Comparison of ENCODE assay signal across 9 cellular contexts in the genomic region with DNA sequence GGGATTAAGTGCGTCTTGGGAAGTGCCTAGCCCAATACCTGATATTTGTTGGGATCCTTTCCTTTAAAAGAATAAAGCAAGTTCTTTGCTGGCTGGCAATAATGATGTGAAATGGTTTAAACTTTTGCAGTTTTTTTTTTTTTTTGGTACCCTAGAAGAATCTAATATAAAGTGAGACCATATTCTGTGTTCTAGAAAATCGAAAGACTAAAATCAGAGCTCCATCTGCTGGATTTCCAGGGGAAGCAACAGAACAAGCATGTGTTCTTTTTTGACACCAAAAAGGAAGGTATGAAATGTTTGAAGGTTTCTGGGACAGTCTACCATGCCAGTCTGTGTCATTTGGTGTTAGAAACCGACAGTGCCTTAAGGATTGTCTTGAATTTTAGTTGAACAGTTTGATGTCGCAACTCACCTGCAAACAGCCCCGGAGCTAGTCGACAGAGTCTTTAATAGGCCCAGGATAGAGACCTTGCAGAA. TPM values are rescaled to one million over a fixed set of nuclear protein-coding genes. Genes with fewer than 3 reads are reported as not detected.
DNase-seq lines count a peak whose midpoint lies in the region; ATAC-seq, FAIRE-seq and TF ChIP-seq lines count a peak whose summit lies in the region.
"Had no signal": no experiment of that assay in that cellular context is flagged by ENCODE, and none has a peak within 500 bp of the region (broad histone marks: within the 10 kb centered on the region; RNA-seq: fewer than 3 reads in every experiment).

No MANE protein-coding gene starts in this region.

- no peaks in the 10 kb centered on the region for H3K36me3 Mint-ChIP-seq in neural crest cell (ENCODE audit: low read depth)

- H3K4me3 Mint-ChIP-seq in neural crest cell: peak overlapping the region; percentile 24

- H3K27me3 ChIP-seq in GM06990 (replicated peaks; ENCODE audit: control insufficient read depth, insufficient read depth, low read length): no peaks in the 10 kb centered on the region
- no peaks in the 10 kb centered on the region for H3K27me3 ChIP-seq in bronchial epithelial cell (ENCODE audit: control insufficient read depth, insufficient read depth, low read length)
- H3K27me3 ChIP-seq: SJSA1 had no signal

- peak; percentile 54 for TF ChIP-seq CTCF in GM06990 (IDR thresholded peaks at IDR 0.05; ENCODE audit: insufficient read depth, low read length, poor library complexity, severe bottlenecking)
- TF ChIP-seq CTCF in bronchial epithelial cell (IDR thresholded peaks at IDR 0.05; ENCODE audit: insufficient read depth, low read length, severe bottlenecking): peak; percentile 42
- TF ChIP-seq CTCF in neural crest cell (conservative IDR thresholded peaks at IDR 0.05): peak; percentile 67

- peaks cover 8% of the 10 kb centered on the region for H3K4me1 Mint-ChIP-seq in neural crest cell

- H3K36me3 ChIP-seq in GM06990 (ENCODE audit: control insufficient read depth, insufficient read depth, low read length): peaks cover 15% of the 10 kb centered on the region
- peaks cover 18% of the 10 kb centered on the region for H3K36me3 ChIP-seq in bronchial epithelial cell (ENCODE audit: control insufficient read depth, insufficient read depth, low read length)

- ATAC-seq in HG03457 (IDR thresholded peaks at IDR 0.05; ENCODE audit: unreplicated experiment): no peak

- no peaks in the 10 kb centered on the region for H3K27me3 Mint-ChIP-seq in neural crest cell (ENCODE audit: low read depth)

- no peak overlapping the region for H3K27ac Mint-ChIP-seq in neural crest cell (ENCODE audit: unreplicated experiment)

- DNase-seq in GM06990 (ENCODE audit: extremely low read depth, insufficient read length): no peak
- peak; percentile 39 for DNase-seq in MV-4-11 (lab: John Stamatoyannopoulos, UW)
- no peak for DNase-seq in bronchial epithelial cell (ENCODE audit: low read depth)
- no peak for DNase-seq in neural crest cell (ENCODE audit: low read depth, low spot score)
- no peak for DNase-seq in NCI-H345 treated with DMSO at 0.1 percent for 48 hours (lab: John Stamatoyannopoulos, UW; ENCODE audit: unreplicated experiment)
- no peak for DNase-seq in activated effector memory CD4-positive, alpha-beta T cell treated with Interleukin-2 at 50 U/mL for 16 hours
- no peak for DNase-seq in NCI-H446 (lab: John Stamatoyannopoulos, UW)

- no peak for FAIRE-seq in bronchial epithelial cell (lab: Jason Lieb, UNC)

- H3K4me3 ChIP-seq in GM06990 (replicated peaks; ENCODE audit: low read depth, low read length) (no peak overlapping the region), bronchial epithelial cell (ENCODE audit: low read depth, low read length) (no peak overlapping the region)
- H3K4me3 ChIP-seq: SJSA1 had no signal

- H3K9me3 Mint-ChIP-seq in neural crest cell: no peaks in the 10 kb centered on the region

RNA-seq across cellular contexts. Expression of a gene that starts 6.4 kb away (rescaled TPM):
- total RNA-seq in bronchial epithelial cell: 20.5 and 20.9 TPM in 2 replicates
- total RNA-seq in neural crest cell: 41.2 and 44.5 TPM in 2 replicates

RNA-seq across cellular contexts. Expression of a gene that starts 13.6 kb away (rescaled TPM):
- total RNA-seq in bronchial epithelial cell: 2.6 and 6.7 TPM in 2 replicates
- 21.2 and 22.4 TPM in 2 replicates for total RNA-seq in neural crest cell

RNA-seq across cellular contexts. Expression of a gene that starts 27.7 kb away (rescaled TPM):
- under 0.01 and 0.13 TPM in 2 replicates for total RNA-seq in bronchial epithelial cell
- 10.7 and 12.1 TPM in 2 replicates for total RNA-seq in neural crest cell

RNA-seq across cellular contexts. Expression of a gene that starts 29.1 kb away (rescaled TPM):
- total RNA-seq in bronchial epithelial cell (83.2 and 90.6 TPM in 2 replicates), neural crest cell (113 and 119 TPM in 2 replicates)

Comparison
In these comparisons a context has a peak if more than half of its experiments do, and no peak if none do; other contexts are left out.
1. RNA of a gene that starts 27.7 kb away (total RNA-seq): 10.7 to 12.1 TPM in neural crest cell; under 0.01 to 0.13 TPM in bronchial epithelial cell; every median in the first group is over 10 times any median in the second.
2. Peak in every context shown above with its lines, with median percentiles within 50 percentile points of each other: CTCF ChIP-seq.